In the genomic region with DNA sequence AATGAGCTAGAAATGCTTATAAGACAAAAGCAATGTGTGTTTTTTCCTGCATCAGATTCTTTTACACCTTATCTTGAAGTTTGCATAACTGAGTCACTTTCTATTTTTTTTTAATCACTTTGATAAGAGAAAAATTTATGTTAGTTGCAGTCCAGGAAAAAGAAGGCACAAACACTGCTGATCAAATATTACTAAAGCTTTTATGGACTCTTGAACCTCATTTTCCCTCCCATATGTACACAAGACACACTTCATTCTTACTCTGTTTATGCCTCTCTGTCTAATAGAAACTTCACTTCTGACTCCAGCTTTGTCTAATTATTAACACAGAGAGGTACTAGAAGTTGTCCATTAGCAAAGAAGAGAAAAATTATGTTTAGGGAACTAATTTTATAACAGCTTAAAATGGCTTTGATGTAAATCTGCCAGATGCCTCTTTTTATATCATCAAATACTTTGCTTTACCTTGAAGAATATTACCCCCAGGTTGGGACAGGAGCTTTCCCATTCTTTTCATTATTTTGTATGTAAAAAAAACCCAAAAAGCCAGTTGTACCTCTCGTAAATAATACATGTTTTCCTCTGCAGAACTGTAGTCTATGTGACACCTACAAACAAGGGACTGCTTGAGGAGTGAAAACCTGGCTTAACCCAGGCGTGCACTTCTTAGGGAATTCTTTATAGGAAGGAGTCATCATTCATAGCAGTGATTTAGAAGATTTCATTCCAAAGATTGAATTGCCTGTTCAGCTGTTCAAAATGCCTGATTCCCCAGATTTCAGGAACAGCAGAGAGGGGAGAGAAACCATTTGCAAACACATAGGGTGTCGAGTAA, we compare ENCODE assay signal across 1 cellular context.
TF ChIP-seq lines count a peak whose summit lies in the region.

No MANE protein-coding gene starts in this region.

TF ChIP-seq in GM23338, 12 proteins besides CTCF, POLR2A, EP300 and RAD21 (continued from another document):
- TF ChIP-seq, protein P1, sequence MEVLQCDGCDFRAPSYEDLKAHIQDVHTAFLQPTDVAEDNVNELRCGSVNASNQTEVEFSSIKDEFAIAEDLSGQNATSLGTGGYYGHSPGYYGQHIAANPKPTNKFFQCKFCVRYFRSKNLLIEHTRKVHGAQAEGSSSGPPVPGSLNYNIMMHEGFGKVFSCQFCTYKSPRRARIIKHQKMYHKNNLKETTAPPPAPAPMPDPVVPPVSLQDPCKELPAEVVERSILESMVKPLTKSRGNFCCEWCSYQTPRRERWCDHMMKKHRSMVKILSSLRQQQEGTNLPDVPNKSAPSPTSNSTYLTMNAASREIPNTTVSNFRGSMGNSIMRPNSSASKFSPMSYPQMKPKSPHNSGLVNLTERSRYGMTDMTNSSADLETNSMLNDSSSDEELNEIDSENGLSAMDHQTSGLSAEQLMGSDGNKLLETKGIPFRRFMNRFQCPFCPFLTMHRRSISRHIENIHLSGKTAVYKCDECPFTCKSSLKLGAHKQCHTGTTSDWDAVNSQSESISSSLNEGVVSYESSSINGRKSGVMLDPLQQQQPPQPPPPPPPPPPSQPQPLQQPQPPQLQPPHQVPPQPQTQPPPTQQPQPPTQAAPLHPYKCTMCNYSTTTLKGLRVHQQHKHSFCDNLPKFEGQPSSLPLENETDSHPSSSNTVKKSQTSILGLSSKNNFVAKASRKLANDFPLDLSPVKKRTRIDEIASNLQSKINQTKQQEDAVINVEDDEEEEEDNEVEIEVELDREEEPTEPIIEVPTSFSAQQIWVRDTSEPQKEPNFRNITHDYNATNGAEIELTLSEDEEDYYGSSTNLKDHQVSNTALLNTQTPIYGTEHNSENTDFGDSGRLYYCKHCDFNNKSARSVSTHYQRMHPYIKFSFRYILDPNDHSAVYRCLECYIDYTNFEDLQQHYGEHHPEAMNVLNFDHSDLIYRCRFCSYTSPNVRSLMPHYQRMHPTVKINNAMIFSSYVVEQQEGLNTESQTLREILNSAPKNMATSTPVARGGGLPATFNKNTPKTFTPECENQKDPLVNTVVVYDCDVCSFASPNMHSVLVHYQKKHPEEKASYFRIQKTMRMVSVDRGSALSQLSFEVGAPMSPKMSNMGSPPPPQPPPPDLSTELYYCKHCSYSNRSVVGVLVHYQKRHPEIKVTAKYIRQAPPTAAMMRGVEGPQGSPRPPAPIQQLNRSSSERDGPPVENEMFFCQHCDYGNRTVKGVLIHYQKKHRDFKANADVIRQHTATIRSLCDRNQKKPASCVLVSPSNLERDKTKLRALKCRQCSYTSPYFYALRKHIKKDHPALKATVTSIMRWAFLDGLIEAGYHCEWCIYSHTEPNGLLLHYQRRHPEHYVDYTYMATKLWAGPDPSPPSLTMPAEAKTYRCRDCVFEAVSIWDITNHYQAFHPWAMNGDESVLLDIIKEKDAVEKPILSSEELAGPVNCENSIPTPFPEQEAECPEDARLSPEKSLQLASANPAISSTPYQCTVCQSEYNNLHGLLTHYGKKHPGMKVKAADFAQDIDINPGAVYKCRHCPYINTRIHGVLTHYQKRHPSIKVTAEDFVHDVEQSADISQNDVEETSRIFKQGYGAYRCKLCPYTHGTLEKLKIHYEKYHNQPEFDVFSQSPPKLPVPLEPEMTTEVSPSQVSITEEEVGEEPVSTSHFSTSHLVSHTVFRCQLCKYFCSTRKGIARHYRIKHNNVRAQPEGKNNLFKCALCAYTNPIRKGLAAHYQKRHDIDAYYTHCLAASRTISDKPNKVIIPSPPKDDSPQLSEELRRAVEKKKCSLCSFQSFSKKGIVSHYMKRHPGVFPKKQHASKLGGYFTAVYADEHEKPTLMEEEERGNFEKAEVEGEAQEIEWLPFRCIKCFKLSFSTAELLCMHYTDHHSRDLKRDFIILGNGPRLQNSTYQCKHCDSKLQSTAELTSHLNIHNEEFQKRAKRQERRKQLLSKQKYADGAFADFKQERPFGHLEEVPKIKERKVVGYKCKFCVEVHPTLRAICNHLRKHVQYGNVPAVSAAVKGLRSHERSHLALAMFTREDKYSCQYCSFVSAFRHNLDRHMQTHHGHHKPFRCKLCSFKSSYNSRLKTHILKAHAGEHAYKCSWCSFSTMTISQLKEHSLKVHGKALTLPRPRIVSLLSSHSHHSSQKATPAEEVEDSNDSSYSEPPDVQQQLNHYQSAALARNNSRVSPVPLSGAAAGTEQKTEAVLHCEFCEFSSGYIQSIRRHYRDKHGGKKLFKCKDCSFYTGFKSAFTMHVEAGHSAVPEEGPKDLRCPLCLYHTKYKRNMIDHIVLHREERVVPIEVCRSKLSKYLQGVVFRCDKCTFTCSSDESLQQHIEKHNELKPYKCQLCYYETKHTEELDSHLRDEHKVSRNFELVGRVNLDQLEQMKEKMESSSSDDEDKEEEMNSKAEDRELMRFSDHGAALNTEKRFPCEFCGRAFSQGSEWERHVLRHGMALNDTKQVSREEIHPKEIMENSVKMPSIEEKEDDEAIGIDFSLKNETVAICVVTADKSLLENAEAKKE (CRISPR knock-in tag; IDR thresholded peaks at IDR 0.05) = no peak
- TF ChIP-seq CREB1 (CRISPR knock-in tag; IDR thresholded peaks at IDR 0.05; ENCODE audit: low read depth) = no peak
